Comparison of ENCODE assay signal across 16 cellular contexts in the genomic region with DNA sequence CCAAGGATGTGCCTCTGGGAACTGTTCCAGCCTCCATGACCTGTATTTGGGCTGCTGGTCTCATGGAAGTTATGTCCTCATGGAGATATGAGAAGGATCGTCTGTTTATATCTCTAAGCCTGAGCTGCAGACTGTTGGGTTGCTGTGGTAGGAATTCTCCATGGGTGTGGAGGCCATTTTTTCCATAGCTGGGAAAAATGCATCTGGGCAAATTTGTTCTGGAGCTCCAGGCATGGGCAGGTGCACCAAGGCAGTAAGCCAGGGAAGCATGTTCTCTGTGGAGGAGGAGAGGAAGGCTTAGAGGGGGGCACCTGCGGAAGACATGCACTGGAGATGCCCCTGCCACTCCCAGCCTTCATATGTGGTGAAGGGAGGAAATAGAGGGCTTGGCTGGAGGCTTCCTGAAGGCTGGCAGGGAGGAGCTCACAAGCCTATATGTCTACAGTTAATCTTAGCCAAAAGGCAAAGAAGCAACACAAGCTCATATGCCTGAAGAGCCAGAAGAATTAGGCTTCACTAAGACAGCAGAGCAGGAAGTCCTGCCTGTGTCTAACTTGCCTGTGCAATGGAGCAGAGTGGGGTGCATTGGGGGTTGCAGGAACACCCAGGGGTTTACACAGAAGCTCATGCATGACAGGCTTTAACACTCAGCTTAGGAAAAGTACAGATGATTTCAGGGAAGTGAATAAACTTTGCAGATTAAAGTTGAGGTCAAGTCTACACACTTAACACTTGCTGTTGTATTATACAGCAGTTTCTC. TPM values are rescaled to one million over a fixed set of nuclear protein-coding genes. Genes with fewer than 3 reads are reported as not detected.
DNase-seq lines count a peak whose midpoint lies in the region; ATAC-seq and TF ChIP-seq lines count a peak whose summit lies in the region.
"Had no signal": no experiment of that assay in that cellular context is flagged by ENCODE, and none has a peak within 500 bp of the region (broad histone marks: within the 10 kb centered on the region; RNA-seq: fewer than 3 reads in every experiment).

No MANE protein-coding gene starts in this region.

- H3K27me3 Mint-ChIP-seq in neural crest cell (ENCODE audit: low read depth), result no peaks in the 10 kb centered on the region
- H3K27me3 Mint-ChIP-seq in activated naive CD8-positive, alpha-beta T cell treated with anti-CD3 and anti-CD28 coated beads for 36 hours, result peaks cover 7% of the 10 kb centered on the region

- no peak overlapping the region for H3K9ac ChIP-seq in DND-41 (ENCODE audit: low read depth, low read length)
- H3K9ac ChIP-seq in Loucy (ENCODE audit: low read depth, low read length, poor library complexity, severe bottlenecking), result no peak overlapping the region

- peaks cover 3% of the 10 kb centered on the region for H3K9me3 Mint-ChIP-seq in neural crest cell
- no peaks in the 10 kb centered on the region for H3K9me3 Mint-ChIP-seq in activated naive CD8-positive, alpha-beta T cell treated with anti-CD3 and anti-CD28 coated beads for 36 hours

- H3K36me3 ChIP-seq in DND-41 (ENCODE audit: insufficient read depth, low read length) (no peaks in the 10 kb centered on the region), Loucy (ENCODE audit: insufficient read depth, low read length) (no peaks in the 10 kb centered on the region)
- H3K36me3 ChIP-seq: BE2C had no signal

- H3K9me3 ChIP-seq in DND-41 (ENCODE audit: insufficient read depth, low read length, severe bottlenecking) (no peaks in the 10 kb centered on the region), Loucy (ENCODE audit: insufficient read depth, low read depth, low read length) (no peaks in the 10 kb centered on the region; the same call in 1 of the 2 replicates)
- H3K9me3 ChIP-seq: A549, BE2C, Caco-2 had no signal

- H3K4me2 ChIP-seq in DND-41 (ENCODE audit: insufficient read depth, low read length) (no peak overlapping the region), Loucy (ENCODE audit: low read depth, low read length, poor library complexity, severe bottlenecking) (peak overlapping the region; percentile 47)
- H3K4me2 ChIP-seq: A549 had no signal

- H3K27me3 ChIP-seq in DND-41 (ENCODE audit: insufficient read depth, low read length, poor library complexity), result no peaks in the 10 kb centered on the region
- H3K27me3 ChIP-seq in Loucy (ENCODE audit: insufficient read depth, low read length, poor library complexity, severe bottlenecking), result no peaks in the 10 kb centered on the region
- H3K27me3 ChIP-seq: BE2C had no signal

- H3K4me3 Mint-ChIP-seq in neural crest cell, result no peak overlapping the region
- no peak overlapping the region for H3K4me3 Mint-ChIP-seq in activated naive CD8-positive, alpha-beta T cell treated with anti-CD3 and anti-CD28 coated beads for 36 hours
- H3K4me3 Mint-ChIP-seq: H9 had no signal

- H2AFZ ChIP-seq in DND-41 (ENCODE audit: low read depth, low read length) (no peak overlapping the region), Loucy (ENCODE audit: low read length) (peak overlapping the region; percentile 18; the same call in 1 of the 2 replicates)

- no peaks in the 10 kb centered on the region for H4K20me1 ChIP-seq in DND-41 (ENCODE audit: insufficient read depth, low read length)
- H4K20me1 ChIP-seq in Loucy (ENCODE audit: insufficient read depth, low read length, poor library complexity, severe bottlenecking), result no peaks in the 10 kb centered on the region

- DNase-seq in DND-41, result no peak
- no peak for DNase-seq in neural crest cell (ENCODE audit: low read depth, low spot score)
- no peak for DNase-seq in activated naive CD8-positive, alpha-beta T cell treated with anti-CD3 and anti-CD28 coated beads for 36 hours
- DNase-seq in germinal center (ENCODE audit: low spot score), result no peak
- no peak for DNase-seq in NCI-H2227 treated with DMSO at 0.1 percent for 48 hours (lab: John Stamatoyannopoulos, UW)
- DNase-seq: BE2C; Caco-2; CD8-positive, alpha-beta memory T cell; DMS53; GOT3; H9; IMR-90 had no signal

- H3K79me2 ChIP-seq in DND-41 (ENCODE audit: insufficient read depth, low read length), result no peaks in the 10 kb centered on the region
- no peaks in the 10 kb centered on the region for H3K79me2 ChIP-seq in Loucy (ENCODE audit: insufficient read depth, low read length)

- TF ChIP-seq CTCF in DND-41 (IDR thresholded peaks at IDR 0.05; ENCODE audit: borderline replicate concordance, extremely low read depth, low read length, poor library complexity, severe bottlenecking) (no peak), Loucy (conservative IDR thresholded peaks at IDR 0.05; ENCODE audit: low read length) (no peak), neural crest cell (conservative IDR thresholded peaks at IDR 0.05) (no peak)

- ATAC-seq in DND-41 (ENCODE audit: insufficient read depth, low read depth), result peak; percentile 52; the same call in 2 of the 3 replicates
- ATAC-seq: A549, GM12878 had no signal

- peak overlapping the region; percentile 69 for H3K27ac Mint-ChIP-seq in neural crest cell (ENCODE audit: unreplicated experiment)
- no peak overlapping the region for H3K27ac Mint-ChIP-seq in activated naive CD8-positive, alpha-beta T cell treated with anti-CD3 and anti-CD28 coated beads for 36 hours
- H3K27ac Mint-ChIP-seq: CD8-positive, alpha-beta memory T cell; H9 had no signal

- no peaks in the 10 kb centered on the region for H3F3A ChIP-seq in Loucy (ENCODE audit: low read depth)

- H3K4me3 ChIP-seq in DND-41 (ENCODE audit: low read depth in 1 of 2, low read length in 2 of 2) (no peak overlapping the region), Loucy (ENCODE audit: low read length, poor library complexity, severe bottlenecking) (peak overlapping the region; percentile 2)
- H3K4me3 ChIP-seq: A549, GM12878 had no signal

- peaks cover 4% of the 10 kb centered on the region for H3K36me3 Mint-ChIP-seq in neural crest cell (ENCODE audit: low read depth)
- no peaks in the 10 kb centered on the region for H3K36me3 Mint-ChIP-seq in activated naive CD8-positive, alpha-beta T cell treated with anti-CD3 and anti-CD28 coated beads for 36 hours
- H3K36me3 Mint-ChIP-seq: CD8-positive, alpha-beta memory T cell had no signal

- H3K9me2 ChIP-seq in Loucy (replicated peaks; ENCODE audit: low read depth, low read length), result no peaks in the 10 kb centered on the region

- no peaks in the 10 kb centered on the region for H3K4me1 ChIP-seq in DND-41 (ENCODE audit: insufficient read depth, low read length)
- H3K4me1 ChIP-seq in Loucy (ENCODE audit: insufficient read depth, low read length, poor library complexity, severe bottlenecking), result peaks cover 15% of the 10 kb centered on the region
- H3K4me1 ChIP-seq: A549, BE2C, Caco-2 had no signal

- no peak overlapping the region for H3K27ac ChIP-seq in DND-41 (ENCODE audit: low read length)
- H3K27ac ChIP-seq: A549 had no signal

- H3K4me1 Mint-ChIP-seq in neural crest cell, result peaks cover 8% of the 10 kb centered on the region
- no peaks in the 10 kb centered on the region for H3K4me1 Mint-ChIP-seq in activated naive CD8-positive, alpha-beta T cell treated with anti-CD3 and anti-CD28 coated beads for 36 hours

RNA-seq across cellular contexts. Expression of a gene that starts 35.1 kb away (rescaled TPM):
- total RNA-seq in neural crest cell, result 3.6 and 4.0 TPM in 2 replicates
- total RNA-seq in activated naive CD8-positive, alpha-beta T cell treated with anti-CD3 and anti-CD28 coated beads for 36 hours, result not detected
- total RNA-seq: CD8-positive, alpha-beta memory T cell; HT-29 had no signal
